18 cellular contexts compared by ENCODE assay signal in the genomic region with DNA sequence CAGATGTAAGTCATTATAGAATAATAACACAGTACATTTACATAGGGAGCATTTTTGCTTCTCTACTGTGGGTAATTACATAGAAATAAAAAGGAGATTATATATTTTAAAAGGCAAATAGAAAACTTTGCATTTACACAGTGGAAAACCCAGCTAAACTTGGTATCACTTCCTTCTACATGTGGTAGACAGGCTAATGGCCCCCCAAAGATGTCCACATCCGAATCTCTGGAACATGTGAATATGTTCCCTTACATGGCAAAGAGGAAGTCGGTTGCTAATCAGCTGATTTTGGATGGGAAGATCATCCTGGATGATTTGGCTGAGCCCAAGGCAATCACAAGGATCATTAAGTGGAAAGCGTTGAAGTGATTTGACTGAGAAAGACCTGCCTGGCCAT. TPM values are rescaled to one million over a fixed set of nuclear protein-coding genes. Genes with fewer than 3 reads are reported as not detected.
DNase-seq lines count a peak whose midpoint lies in the region; ATAC-seq, FAIRE-seq and TF ChIP-seq lines count a peak whose summit lies in the region.
"Had no signal": no experiment of that assay in that cellular context is flagged by ENCODE, and none has a peak within 500 bp of the region (broad histone marks: within the 10 kb centered on the region; RNA-seq: fewer than 3 reads in every experiment).

No MANE protein-coding gene starts in this region.

- no peaks in the 10 kb centered on the region for H3K36me3 Mint-ChIP-seq in effector memory CD8-positive, alpha-beta T cell (ENCODE audit: insufficient read depth)

- no peak for TF ChIP-seq CTCF in A549 (IDR thresholded peaks at IDR 0.05)

- H3K4me1 ChIP-seq in A549: peaks cover 39% of the 10 kb centered on the region
- H3K4me1 ChIP-seq: parathyroid adenoma had no signal

- no peak overlapping the region for H3K4me3 ChIP-seq in A549
- H3K4me3 ChIP-seq: cardiac muscle cell, left lung had no signal

- TF ChIP-seq POLR2A in A549 (IDR thresholded peaks at IDR 0.05; ENCODE audit: low read length): no peak

- DNase-seq in A549 (ENCODE audit: low read depth in 1 of 2, low spot score in 1 of 2): no peak
- DNase-seq in CD1c-positive myeloid dendritic cell (ENCODE audit: extremely low spot score): peak; percentile 64
- DNase-seq in NOMO-1 treated with dmso at 0.1 percent for 144 hours (lab: John Stamatoyannopoulos, UW; ENCODE audit: unreplicated experiment): peak; percentile 11
- no peak for DNase-seq in effector memory CD8-positive, alpha-beta T cell
- DNase-seq in stimulated activated CD4-positive, alpha-beta T cell treated with anti-CD3 and anti-CD28 coated beads, Interleukin-4, amount 100 ng/mL, for 4 hours: no peak
- DNase-seq in KBM-7: no peak
- DNase-seq: activated CD4-positive, alpha-beta T cell treated with anti-CD3 and anti-CD28 coated beads for 1 hour; activated T-cell treated with anti-CD3 and anti-CD28 coated beads, Interleukin-2, amount 50 U/mL, for 4 hours; DMS79 treated with DMSO at 0.1 percent for 48 hours; left lung; NCI-H2029; NCI-H524; stimulated activated CD4-positive, alpha-beta T cell treated with anti-CD3 and anti-CD28 coated beads, Interleukin-4, amount 100 ng/mL, for 1 hour; stimulated activated CD8-positive, alpha-beta memory T cell treated with anti-CD3 and anti-CD28 coated beads, Interleukin-4, amount 100 ng/mL, for 48 hours had no signal

- no peak for ATAC-seq in A549
- ATAC-seq in effector memory CD8-positive, alpha-beta T cell (replicated peaks): no peak
- ATAC-seq in GM21447 (IDR thresholded peaks at IDR 0.05; ENCODE audit: unreplicated experiment): no peak
- ATAC-seq: left lung had no signal

- no peak for TF ChIP-seq RAD21 in A549 (conservative IDR thresholded peaks at IDR 0.05 in 1 of 2, IDR thresholded peaks at IDR 0.05 in 1 of 2)

- in situ Hi-C loops in KBM-7 (cut with MboI; ENCODE audit: low pct_unique_long_range_greater_than_20kb, low sequenced_read_pairs): no loop called here

- FAIRE-seq in A549 (lab: Jason Lieb, UNC): no peak

- POLR2A ChIA-PET in A549 (lab: Yijun Ruan, JAX): no interaction called here

- no peaks in the 10 kb centered on the region for H3K9me3 ChIP-seq in A549
- H3K9me3 ChIP-seq: left lung had no signal

- WGBS in A549 (ENCODE audit: missing lambda C conversion rate): 57% methylated on average over 3 of the region's 3 CpGs

- peak overlapping the region; percentile 10; the same call in 1 of the 3 replicates for H3K4me2 ChIP-seq in A549

- peaks cover 20 to 32% of the 10 kb centered on the region in 2 donors for H3K4me1 Mint-ChIP-seq in effector memory CD8-positive, alpha-beta T cell (ENCODE audit: low read depth in 2 of 2)

- H3K27me3 Mint-ChIP-seq in effector memory CD8-positive, alpha-beta T cell: no peaks in the 10 kb centered on the region

- H3K27ac ChIP-seq in A549: peak overlapping the region; percentile 24 to 27; a peak in 4 of 6 replicates
- H3K27ac ChIP-seq: cardiac muscle cell, left lung, parathyroid adenoma had no signal

- CTCF ChIA-PET in A549 (lab: Yijun Ruan, JAX): interaction anchor here (0.8 to 3.4 kb wide), 5 partner anchors 10 to 58 kb away, joined by 3 to 23 read pairs (median 4); no protein-coding TSS in a partner anchor

- peak overlapping the region; percentile 60 to 68 for H3K4me3 Mint-ChIP-seq in effector memory CD8-positive, alpha-beta T cell
- H3K4me3 Mint-ChIP-seq: activated T-cell treated with anti-CD3 and anti-CD28 coated beads, Interleukin-2, amount 50 U/mL, for 4 hours had no signal

- H3K27ac Mint-ChIP-seq in effector memory CD8-positive, alpha-beta T cell: peak overlapping the region; percentile 77 to 90

- H3K9me3 Mint-ChIP-seq in effector memory CD8-positive, alpha-beta T cell: no peaks in the 10 kb centered on the region
- H3K9me3 Mint-ChIP-seq: activated T-cell treated with anti-CD3 and anti-CD28 coated beads, Interleukin-2, amount 50 U/mL, for 4 hours had no signal

- no peak for TF ChIP-seq EP300 in A549 (IDR thresholded peaks at IDR 0.05)

TF ChIP-seq in A549, 52 proteins besides CTCF, POLR2A, EP300 and RAD21:
- TF ChIP-seq TP53 (CRISPR knock-in tag; IDR thresholded peaks at IDR 0.05): no peak
- no peak for TF ChIP-seq MYC (IDR thresholded peaks at IDR 0.05; ENCODE audit: borderline replicate concordance, low read length)
- no peak for TF ChIP-seq HOXB5 (CRISPR knock-in tag; IDR thresholded peaks at IDR 0.05)
- TF ChIP-seq POLR2AphosphoS2 (conservative IDR thresholded peaks at IDR 0.05; ENCODE audit: low read length): no peak
- TF ChIP-seq PHF8 (IDR thresholded peaks at IDR 0.05; ENCODE audit: borderline replicate concordance, low read depth): no peak
- no peak for TF ChIP-seq HDAC2 (IDR thresholded peaks at IDR 0.05)
- no peak for TF ChIP-seq MAZ (IDR thresholded peaks at IDR 0.05; ENCODE audit: borderline replicate concordance, low read depth, low read length)
- no peak for TF ChIP-seq RARB (CRISPR knock-in tag; IDR thresholded peaks at IDR 0.05)
- TF ChIP-seq, protein P1, sequence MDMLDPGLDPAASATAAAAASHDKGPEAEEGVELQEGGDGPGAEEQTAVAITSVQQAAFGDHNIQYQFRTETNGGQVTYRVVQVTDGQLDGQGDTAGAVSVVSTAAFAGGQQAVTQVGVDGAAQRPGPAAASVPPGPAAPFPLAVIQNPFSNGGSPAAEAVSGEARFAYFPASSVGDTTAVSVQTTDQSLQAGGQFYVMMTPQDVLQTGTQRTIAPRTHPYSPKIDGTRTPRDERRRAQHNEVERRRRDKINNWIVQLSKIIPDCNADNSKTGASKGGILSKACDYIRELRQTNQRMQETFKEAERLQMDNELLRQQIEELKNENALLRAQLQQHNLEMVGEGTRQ (IDR thresholded peaks at IDR 0.05): no peak
- no peak for TF ChIP-seq MAFK (IDR thresholded peaks at IDR 0.05; ENCODE audit: partially characterized antibody)
- TF ChIP-seq, protein P2, sequence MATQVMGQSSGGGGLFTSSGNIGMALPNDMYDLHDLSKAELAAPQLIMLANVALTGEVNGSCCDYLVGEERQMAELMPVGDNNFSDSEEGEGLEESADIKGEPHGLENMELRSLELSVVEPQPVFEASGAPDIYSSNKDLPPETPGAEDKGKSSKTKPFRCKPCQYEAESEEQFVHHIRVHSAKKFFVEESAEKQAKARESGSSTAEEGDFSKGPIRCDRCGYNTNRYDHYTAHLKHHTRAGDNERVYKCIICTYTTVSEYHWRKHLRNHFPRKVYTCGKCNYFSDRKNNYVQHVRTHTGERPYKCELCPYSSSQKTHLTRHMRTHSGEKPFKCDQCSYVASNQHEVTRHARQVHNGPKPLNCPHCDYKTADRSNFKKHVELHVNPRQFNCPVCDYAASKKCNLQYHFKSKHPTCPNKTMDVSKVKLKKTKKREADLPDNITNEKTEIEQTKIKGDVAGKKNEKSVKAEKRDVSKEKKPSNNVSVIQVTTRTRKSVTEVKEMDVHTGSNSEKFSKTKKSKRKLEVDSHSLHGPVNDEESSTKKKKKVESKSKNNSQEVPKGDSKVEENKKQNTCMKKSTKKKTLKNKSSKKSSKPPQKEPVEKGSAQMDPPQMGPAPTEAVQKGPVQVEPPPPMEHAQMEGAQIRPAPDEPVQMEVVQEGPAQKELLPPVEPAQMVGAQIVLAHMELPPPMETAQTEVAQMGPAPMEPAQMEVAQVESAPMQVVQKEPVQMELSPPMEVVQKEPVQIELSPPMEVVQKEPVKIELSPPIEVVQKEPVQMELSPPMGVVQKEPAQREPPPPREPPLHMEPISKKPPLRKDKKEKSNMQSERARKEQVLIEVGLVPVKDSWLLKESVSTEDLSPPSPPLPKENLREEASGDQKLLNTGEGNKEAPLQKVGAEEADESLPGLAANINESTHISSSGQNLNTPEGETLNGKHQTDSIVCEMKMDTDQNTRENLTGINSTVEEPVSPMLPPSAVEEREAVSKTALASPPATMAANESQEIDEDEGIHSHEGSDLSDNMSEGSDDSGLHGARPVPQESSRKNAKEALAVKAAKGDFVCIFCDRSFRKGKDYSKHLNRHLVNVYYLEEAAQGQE (IDR thresholded peaks at IDR 0.05): no peak
- TF ChIP-seq ZC3H11A (IDR thresholded peaks at IDR 0.05): no peak

RNA-seq across cellular contexts. Expression of a gene that starts 26.2 kb away (rescaled TPM):
- polyA plus RNA-seq in A549 (2011; rRNA removed) (1.5 and 2.4 TPM in 2 replicates), A549 (2017; fragmentation: RNase III; extraction: RNeasy Plus Mini Kit Qiagen cat#74134 plus additional on column Dnase treatment) (1.3 to 1.6 TPM (median 1.6 TPM) in 3 replicates)
- polyA plus RNA-seq in A549 (2012; cell fraction: cytosol; rRNA removed): 1.6 and 2.6 TPM in 2 replicates
- 1.4 and 1.8 TPM in 2 replicates for polyA plus RNA-seq in A549 (2012; cell fraction: nucleus; rRNA removed)
- 0.92 and 1.9 TPM in 2 replicates for polyA minus RNA-seq in A549 (2011; rRNA and poly(A)+ RNA removed)
- polyA plus RNA-seq: BJ had no signal

RNA-seq across cellular contexts. Expression of a gene that starts 52.6 kb away (rescaled TPM):
- 28.2 and 34.8 TPM in 2 replicates for polyA plus RNA-seq in A549 (2011; rRNA removed)
- 12.8 and 18.2 TPM in 2 replicates for polyA plus RNA-seq in A549 (2012; cell fraction: cytosol; rRNA removed)
- 25.2 and 27.2 TPM in 2 replicates for polyA plus RNA-seq in A549 (2012; cell fraction: nucleus; rRNA removed)
- polyA plus RNA-seq in A549 (2017; fragmentation: RNase III; extraction: RNeasy Plus Mini Kit Qiagen cat#74134 plus additional on column Dnase treatment): 27.0 to 29.2 TPM (median 28.8 TPM) in 3 replicates
- polyA minus RNA-seq in A549 (2011; rRNA and poly(A)+ RNA removed): 15.7 and 18.3 TPM in 2 replicates

Comparison
In these comparisons a context has a peak if more than half of its experiments do, and no peak if none do; other contexts are left out.
1. DNase-seq: peak in CD1c-positive myeloid dendritic cell (single experiment) and NOMO-1 treated with dmso at 0.1 percent for 144 hours (single experiment); none in A549 (0 of 2), effector memory CD8-positive, alpha-beta T cell (0 of 3), stimulated activated CD4-positive, alpha-beta T cell treated with anti-CD3 and anti-CD28 coated beads, Interleukin-4, amount 100 ng/mL, for 4 hours (0 of 2) and KBM-7 (single experiment).